In the genomic region with DNA sequence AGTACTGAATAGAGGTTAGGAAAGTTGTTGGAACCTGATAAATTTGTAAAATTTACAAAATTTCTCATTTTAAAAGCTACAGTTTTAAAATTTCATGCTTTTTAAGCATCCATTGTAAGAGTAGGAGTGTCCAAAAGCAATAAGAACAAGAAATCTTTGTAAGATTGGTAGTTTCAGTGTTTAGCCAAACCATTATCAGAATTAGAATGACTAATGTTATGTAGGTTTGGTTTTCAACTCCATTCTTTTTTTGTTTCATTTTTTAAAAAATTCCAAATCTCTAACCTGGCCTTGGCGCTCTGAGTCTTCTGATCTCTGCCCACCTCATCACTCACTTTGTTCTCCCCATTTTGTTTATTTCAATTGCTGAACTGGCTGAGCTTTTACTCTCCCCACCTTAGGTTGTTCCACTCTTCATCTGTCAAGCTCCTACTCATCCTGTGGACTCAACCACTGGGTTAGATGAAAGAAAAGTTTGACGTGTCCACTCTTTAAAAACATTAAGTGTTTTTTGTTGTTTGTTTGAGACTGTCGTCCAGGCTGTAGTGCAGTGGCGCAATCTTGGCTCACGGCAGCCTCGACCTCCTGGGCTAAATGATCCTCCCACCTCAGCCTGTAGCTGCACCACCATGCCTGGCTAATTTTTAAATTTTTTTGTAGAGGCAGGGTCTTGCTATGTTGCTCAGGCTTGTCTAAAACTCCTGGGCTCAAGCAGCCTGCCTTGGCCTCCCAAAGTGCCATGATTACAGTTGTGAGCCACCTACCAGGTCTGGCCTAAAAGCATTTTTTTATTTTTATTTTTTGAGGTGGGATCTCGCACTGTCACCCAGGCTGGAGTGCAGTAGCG, we compare ENCODE assay signal across 13 cellular contexts. TPM values are rescaled to one million over a fixed set of nuclear protein-coding genes. Genes with fewer than 3 reads are reported as not detected.
DNase-seq lines count a peak whose midpoint lies in the region; ATAC-seq, FAIRE-seq and TF ChIP-seq lines count a peak whose summit lies in the region.
"Had no signal": no experiment of that assay in that cellular context is flagged by ENCODE, and none has a peak within 500 bp of the region (broad histone marks: within the 10 kb centered on the region; RNA-seq: fewer than 3 reads in every experiment).

No MANE protein-coding gene starts in this region.

- H3K9ac ChIP-seq in PC-3 (ENCODE audit: low read length): no peak overlapping the region

- no peaks in the 10 kb centered on the region for H3K27me3 ChIP-seq in PC-3 (ENCODE audit: low read length)

- H3K4me1 ChIP-seq in PC-3 (ENCODE audit: insufficient read depth, low read length): no peaks in the 10 kb centered on the region

- ATAC-seq in PC-3: no peak
- ATAC-seq: esophagus mucosa had no signal

- no peaks in the 10 kb centered on the region for H3F3A ChIP-seq in PC-3 (ENCODE audit: low read length, unreplicated experiment)

- peaks cover 95% of the 10 kb centered on the region for H3K79me2 ChIP-seq in PC-3 (ENCODE audit: low read length)

- TF ChIP-seq POLR2A in GM12891 (IDR thresholded peaks at IDR 0.05; ENCODE audit: low read depth, low read length): no peak

- no peaks in the 10 kb centered on the region for H3K27me3 Mint-ChIP-seq in T-helper 2 cell treated with Interferon-gamma antibody and Interleukin-4, amounts not matched to agents 5 μg/mL and 100 μg/mL, for 36 hours (ENCODE audit: low read depth)

- H3K4me3 Mint-ChIP-seq in T-helper 2 cell treated with Interferon-gamma antibody and Interleukin-4, amounts not matched to agents 5 μg/mL and 100 μg/mL, for 36 hours: no peak overlapping the region

- H2AFZ ChIP-seq in PC-3 (ENCODE audit: low read length): no peak overlapping the region

- H3K27ac ChIP-seq in PC-3 (ENCODE audit: low read length): no peak overlapping the region
- H3K27ac ChIP-seq: skin epidermis had no signal

- H3K4me3 ChIP-seq in fibroblast of mammary gland (ENCODE audit: control insufficient read depth, low read depth, low read length): no peak overlapping the region
- no peak overlapping the region for H3K4me3 ChIP-seq in PC-3 (ENCODE audit: low read length)
- H3K4me3 ChIP-seq: lung, skin epidermis had no signal

- H3K36me3 Mint-ChIP-seq in T-helper 2 cell treated with Interferon-gamma antibody and Interleukin-4, amounts not matched to agents 5 μg/mL and 100 μg/mL, for 36 hours (ENCODE audit: low read depth): peaks cover 30% of the 10 kb centered on the region

- BruUV-seq in PC-3 (replicated peaks; lab: Mats Ljungman, UMichigan): no TSS peak

- intact Hi-C loops in PC-3 (cut with micrococcal nuclease): no loop called here

- H3K9me2 ChIP-seq in PC-3 (replicated peaks; ENCODE audit: low read length): no peaks in the 10 kb centered on the region

- H3K9me3 Mint-ChIP-seq in T-helper 2 cell treated with Interferon-gamma antibody and Interleukin-4, amounts not matched to agents 5 μg/mL and 100 μg/mL, for 36 hours: no peaks in the 10 kb centered on the region

- no peak overlapping the region for H3K4me2 ChIP-seq in PC-3 (ENCODE audit: low read length)

- TF ChIP-seq CTCF in fibroblast of mammary gland (conservative IDR thresholded peaks at IDR 0.05; ENCODE audit: control insufficient read depth, insufficient read depth, low read depth, low read length) (no peak), PC-3 (conservative IDR thresholded peaks at IDR 0.05; ENCODE audit: low read depth, low read length) (no peak)

- H3K4me1 Mint-ChIP-seq in T-helper 2 cell treated with Interferon-gamma antibody and Interleukin-4, amounts not matched to agents 5 μg/mL and 100 μg/mL, for 36 hours (ENCODE audit: low read depth): peaks cover 28% of the 10 kb centered on the region

- DNase-seq in GM19239 (ENCODE audit: insufficient read length, low spot score): no peak
- no peak for DNase-seq in T-helper 2 cell treated with Interferon-gamma antibody and Interleukin-4, amounts not matched to agents 5 μg/mL and 100 μg/mL, for 36 hours (ENCODE audit: low spot score)
- DNase-seq in fibroblast of mammary gland (ENCODE audit: low read depth): peak; percentile 66
- peak; percentile 64 for DNase-seq in renal cortical epithelial cell (ENCODE audit: low read depth)
- no peak for DNase-seq in GM12891 (ENCODE audit: insufficient read length, low spot score)
- no peak for DNase-seq in PC-3
- DNase-seq in medulla oblongata (ENCODE audit: extremely low spot score): no peak
- DNase-seq: DND-41, NCI-H1092 treated with DMSO at 0.1 percent for 48 hours, OCI-M1 had no signal

- H3K27ac Mint-ChIP-seq in T-helper 2 cell treated with Interferon-gamma antibody and Interleukin-4, amounts not matched to agents 5 μg/mL and 100 μg/mL, for 36 hours: peak overlapping the region; percentile 9

- no peaks in the 10 kb centered on the region for H3K9me3 ChIP-seq in PC-3 (ENCODE audit: low read length)

- CTCF ChIA-PET in PC-3 (lab: Charles Lee): no interaction called here

- POLR2A ChIA-PET in PC-3 (lab: Charles Lee; ENCODE audit: unreplicated experiment): no interaction called here

- H4K20me1 ChIP-seq in PC-3 (ENCODE audit: low read length): 0 out of 2 replicates have a peak, but pooled peaks cover 7% of the 10 kb centered on the region

- FAIRE-seq in GM19239 (lab: Jason Lieb, UNC) (peak; percentile 35), GM12891 (lab: Jason Lieb, UNC) (no peak)

- H3K36me3 ChIP-seq in PC-3 (ENCODE audit: low read depth, low read length): peaks cover 4% of the 10 kb centered on the region; the same call in 1 of the 2 replicates

TF ChIP-seq in GM12891, 5 proteins besides CTCF, POLR2A, EP300 and RAD21:
- no peak for TF ChIP-seq TAF1 (IDR thresholded peaks at IDR 0.05; ENCODE audit: low read depth, low read length)
- no peak for TF ChIP-seq POLR2AphosphoS5 (IDR thresholded peaks at IDR 0.05; ENCODE audit: low read depth, low read length)
- no peak for TF ChIP-seq SPI1 (IDR thresholded peaks at IDR 0.05; ENCODE audit: low read depth, low read length)
- no peak for TF ChIP-seq POU2F2 (IDR thresholded peaks at IDR 0.05; ENCODE audit: low read depth, low read length)
- no peak for TF ChIP-seq PAX5 (IDR thresholded peaks at IDR 0.05; ENCODE audit: insufficient read depth, low read length, severe bottlenecking)

RNA-seq across cellular contexts. Expression of a gene that starts 14.0 kb away (rescaled TPM):
- total RNA-seq in renal cortical epithelial cell (15.5 and 168 TPM in 2 replicates), PC-3 (2014; rRNA removed) (17.8 and 20.7 TPM in 2 replicates)
- 15.4 TPM for polyA plus RNA-seq in GM12891 (2012; ENCODE audit: low read depth, missing spikeins)

Comparison
In these comparisons a context has a peak if more than half of its experiments do, and no peak if none do; other contexts are left out.
1. DNase-seq: peak in fibroblast of mammary gland (single experiment) and renal cortical epithelial cell (single experiment); none in GM19239 (single experiment), T-helper 2 cell treated with Interferon-gamma antibody and Interleukin-4, amounts not matched to agents 5 μg/mL and 100 μg/mL, for 36 hours (single experiment), GM12891 (single experiment), PC-3 (single experiment) and medulla oblongata (single experiment).